In the genomic region with DNA sequence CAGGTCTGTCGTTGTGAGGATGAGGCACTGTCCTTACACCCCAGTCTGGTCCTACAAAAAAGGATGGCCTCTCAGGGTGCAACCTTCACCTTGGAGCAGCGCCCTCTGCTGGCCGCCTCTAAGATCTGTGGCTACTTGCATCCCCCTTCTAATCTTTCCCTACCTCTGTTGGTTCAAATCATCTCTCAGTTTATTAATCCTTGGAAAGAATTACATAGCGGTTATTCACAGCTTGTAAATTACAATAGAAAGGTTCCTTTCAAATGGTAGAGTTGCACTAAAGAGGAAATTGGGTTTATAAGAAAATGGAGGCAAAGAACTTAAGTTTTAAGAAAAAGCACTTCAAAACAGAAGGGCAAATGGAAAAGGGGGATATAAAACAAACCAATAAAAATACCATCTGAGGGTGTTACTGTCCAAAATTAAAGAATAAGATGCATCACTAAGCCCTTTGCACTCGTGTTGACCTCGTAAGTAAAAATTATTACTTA, we compare ENCODE assay signal across 8 cellular contexts.
DNase-seq lines count a peak whose midpoint lies in the region; ATAC-seq and TF ChIP-seq lines count a peak whose summit lies in the region.
"Not testable (repeated sequence)": the region's sequence is repeated elsewhere in the genome, so short reads cannot be mapped to it uniquely, and the experiment has no call there.

No MANE protein-coding gene starts in this region.

- H3K4me1 Mint-ChIP-seq in CD8-positive, alpha-beta T cell (ENCODE audit: low read depth); immature natural killer cell: not testable (repeated sequence)

- not testable (repeated sequence) for H3K27me3 ChIP-seq in CD8-positive, alpha-beta T cell (ENCODE audit: insufficient read depth, low read length); HCT116 (ENCODE audit: insufficient read depth, low read length)

- H3K9ac ChIP-seq in HCT116 (ENCODE audit: low read length), result not testable (repeated sequence)

- H3K9me2 ChIP-seq in HCT116 (ENCODE audit: insufficient read depth), result not testable (repeated sequence)

- CTCF ChIA-PET in CD8-positive, alpha-beta T cell (lab: Charles Lee), result interaction anchor here (0.6 to 1.2 kb wide), 4 partner anchors 10 to 391 kb away, joined by 3 to 6 read pairs (median 4); no protein-coding TSS in a partner anchor
- CTCF ChIA-PET in HCT116 (lab: Charles Lee), result not testable (repeated sequence)
- CTCF ChIA-PET in RWPE1 (lab: Yijun Ruan, JAX), result interaction anchor here (0.6 to 1.0 kb wide), 2 partner anchors 145 to 162 kb away, joined by 3 to 5 read pairs; no protein-coding TSS in a partner anchor

- POLR2A ChIA-PET in CD8-positive, alpha-beta T cell (lab: Charles Lee); HCT116 (lab: Charles Lee); RWPE1 (lab: Yijun Ruan, JAX; ENCODE audit: low non-redundant PET): not testable (repeated sequence)

- H3K36me3 Mint-ChIP-seq in CD8-positive, alpha-beta T cell; immature natural killer cell: not testable (repeated sequence)

- not testable (repeated sequence) for H3K9me3 ChIP-seq in CD8-positive, alpha-beta T cell (ENCODE audit: low read length); HCT116 (ENCODE audit: control insufficient read depth in 1 of 2, insufficient read depth in 1 of 2, low read depth in 1 of 2, low read length in 2 of 2)

- H3K4me3 ChIP-seq in CD8-positive, alpha-beta T cell (ENCODE audit: low read depth, low read length); HCT116 (replicated peaks in 1 of 2; ENCODE audit: low read depth in 1 of 2, low read length in 2 of 2): not testable (repeated sequence)

- not testable (repeated sequence) for H3K79me2 ChIP-seq in HCT116 (ENCODE audit: insufficient read depth, low read length)

- TF ChIP-seq CTCF in CD8-positive, alpha-beta T cell (IDR thresholded peaks at IDR 0.05), result peak; percentile 72
- TF ChIP-seq CTCF in HCT116 (IDR thresholded peaks at IDR 0.05 in 2 of 3, conservative IDR thresholded peaks at IDR 0.05 in 1 of 3; ENCODE audit: borderline replicate concordance in 1 of 3, insufficient read depth in 1 of 3, low read depth in 2 of 3, low read length in 2 of 3), result peak; percentile 72 to 85 (median 78)
- TF ChIP-seq CTCF in RWPE1 (conservative IDR thresholded peaks at IDR 0.05; ENCODE audit: low read depth), result peak; percentile 83

- not testable (repeated sequence) for H3K27ac ChIP-seq in CD8-positive, alpha-beta T cell (ENCODE audit: low read depth, low read length); HCT116 (ENCODE audit: low read depth, low read length); RWPE1

- peak; percentile 72 for TF ChIP-seq RAD21 in HCT116 (IDR thresholded peaks at IDR 0.05; ENCODE audit: low read depth)

- peak overlapping the region; percentile 45; the same call in 1 of the 2 replicates for H3K4me2 ChIP-seq in HCT116 (ENCODE audit: low read length)

- intact Hi-C loops in CD8-positive, alpha-beta T cell (cut with DNase I, micrococcal nuclease), result loop anchor here in 1 of 2 experiments (5.0 kb wide), 1 partner anchor 165 kb away; no protein-coding TSS in a partner anchor
- intact Hi-C loops in HCT116 (cut with micrococcal nuclease), result not testable (repeated sequence)

- peak; percentile 58 to 86 (median 79) for DNase-seq in CD8-positive, alpha-beta T cell
- DNase-seq in HCT116 (ENCODE audit: low read depth, low spot score) (peak; percentile 63), RWPE1 (ENCODE audit: low spot score) (peak; percentile 51), activated T-cell treated with anti-CD3 and anti-CD28 coated beads for 48 hours (ENCODE audit: low read depth) (peak; percentile 74), dermis blood vessel endothelial cell (peak; percentile 59), immature natural killer cell (peak; percentile 50 to 71 (median 63)), pons (ENCODE audit: low spot score) (peak; percentile 46)
- DNase-seq in stimulated activated CD8-positive, alpha-beta memory T cell treated with anti-CD3 and anti-CD28 coated beads, Interleukin-4, amount 100 ng/mL, for 48 hours, result peak; percentile 90

- not testable (repeated sequence) for H3K4me3 Mint-ChIP-seq in CD8-positive, alpha-beta T cell; immature natural killer cell

- RAD21 ChIA-PET in HCT116 (lab: Charles Lee; ENCODE audit: low non-redundant PET in 1 of 2, low total read pairs in 2 of 2, uncharacterized antibody in 2 of 2, unreplicated experiment in 2 of 2), result not testable (repeated sequence)

- H4K20me1 ChIP-seq in HCT116 (ENCODE audit: insufficient read depth), result not testable (repeated sequence)

- H2AFZ ChIP-seq in HCT116 (ENCODE audit: low read depth, low read length, poor library complexity, severe bottlenecking), result not testable (repeated sequence)

- H3K9me3 Mint-ChIP-seq in CD8-positive, alpha-beta T cell; immature natural killer cell: not testable (repeated sequence)

- not testable (repeated sequence) for BruUV-seq in HCT116 (replicated peaks; lab: Mats Ljungman, UMichigan)

- H3K27me3 Mint-ChIP-seq in CD8-positive, alpha-beta T cell (ENCODE audit: low read depth); immature natural killer cell (ENCODE audit: low read depth in 3 of 3): not testable (repeated sequence)

- H3K36me3 ChIP-seq in CD8-positive, alpha-beta T cell (ENCODE audit: insufficient read depth, low read length); HCT116 (ENCODE audit: control insufficient read depth in 1 of 2, insufficient read depth in 2 of 2, low read length in 2 of 2): not testable (repeated sequence)

- ATAC-seq in CD8-positive, alpha-beta T cell, result peak; percentile 91
- peak; percentile 98 for ATAC-seq in HCT116

- H3K4me1 ChIP-seq in CD8-positive, alpha-beta T cell (ENCODE audit: insufficient read depth, low read length); HCT116 (ENCODE audit: control insufficient read depth in 1 of 2, insufficient read depth in 2 of 2, low read length in 2 of 2): not testable (repeated sequence)

- not testable (repeated sequence) for TF ChIP-seq POLR2A in HCT116 (IDR thresholded peaks at IDR 0.05; ENCODE audit: borderline replicate concordance, extremely low read depth, insufficient read depth, insufficient read length)

- H3K27ac Mint-ChIP-seq in CD8-positive, alpha-beta T cell; immature natural killer cell: not testable (repeated sequence)

TF ChIP-seq in HCT116, 20 proteins besides CTCF, POLR2A, EP300 and RAD21:
- TF ChIP-seq YY1 (IDR thresholded peaks at IDR 0.05; ENCODE audit: extremely low read depth, insufficient replicate concordance, low read depth, low read length), result peak; percentile 15
TF ChIP-seq in HCT116: peak in this region for 1; not testable (repeated sequence) for 19.
